In genomic region chr2:27489498-27490397, GRCh38 we compare ENCODE assay signal across 8 cellular contexts. TPM values are rescaled to one million over a fixed set of nuclear protein-coding genes. Genes with fewer than 3 reads are reported as not detected.
A peak's percentile ranks its signal among the peaks of the same experiment; 100 is the strongest.
DNase-seq lines count a peak whose midpoint lies in the region; ATAC-seq and TF ChIP-seq lines count a peak whose summit lies in the region.

Gene IFT172 (minus strand): TSS chr2:27489743. CDS start chr2:27489653, 90 bp downstream.

- H3K36me3 ChIP-seq in suprapubic skin: no peaks in the 10 kb centered on the region

- H3K27me3 ChIP-seq in suprapubic skin: no peaks in the 10 kb centered on the region

- H3K4me3 ChIP-seq in suprapubic skin: peak within 1 kb of the TSS; percentile 63

- peaks cover 3% of the 10 kb centered on the region for H3K36me3 Mint-ChIP-seq in activated naive CD8-positive, alpha-beta T cell

- H3K9me3 ChIP-seq in suprapubic skin: no peaks in the 10 kb centered on the region

- no peak for TF ChIP-seq POLR2A in suprapubic skin (IDR thresholded peaks at IDR 0.05)

- 11% methylated on average over 28 of the region's 43 CpGs for WGBS in suprapubic skin

- peak within 1 kb of the TSS; percentile 71 for H3K27ac Mint-ChIP-seq in activated naive CD8-positive, alpha-beta T cell

- H3K27me3 Mint-ChIP-seq in activated naive CD8-positive, alpha-beta T cell: peaks cover 5% of the 10 kb centered on the region

- TF ChIP-seq CTCF in GM10266 (IDR thresholded peaks at IDR 0.05; ENCODE audit: control insufficient read depth, insufficient read depth, low read depth, missing control alignments) (no peak), suprapubic skin (IDR thresholded peaks at IDR 0.05) (no peak)

- no peaks in the 10 kb centered on the region for H3K9me3 Mint-ChIP-seq in activated naive CD8-positive, alpha-beta T cell (ENCODE audit: low read depth)

- peaks cover 21% of the 10 kb centered on the region for H3K4me1 Mint-ChIP-seq in activated naive CD8-positive, alpha-beta T cell (ENCODE audit: low read depth)

- peak; percentile 94 for ATAC-seq in HG02623 (IDR thresholded peaks at IDR 0.05; ENCODE audit: unreplicated experiment)

- H3K27ac ChIP-seq in suprapubic skin: peak within 1 kb of the TSS; percentile 62

- H3K4me1 ChIP-seq in suprapubic skin: peaks cover 25% of the 10 kb centered on the region

- H3K4me3 Mint-ChIP-seq in activated naive CD8-positive, alpha-beta T cell: peak within 1 kb of the TSS; percentile 84

- DNase-seq in GM10266 (ENCODE audit: extremely low spot score) (peak; percentile 98), NCI-H1105 (lab: John Stamatoyannopoulos, UW) (peak; percentile 99), SKM-1 (lab: John Stamatoyannopoulos, UW; ENCODE audit: unreplicated experiment) (peak; percentile 80), glomerular visceral epithelial cell (ENCODE audit: extremely low spot score) (peak; percentile 97), occipital lobe (lab: John Stamatoyannopoulos, UW) (peak; percentile 94), suprapubic skin (ENCODE audit: low spot score in 2 of 2) (peak; percentile 100)

- no peak for TF ChIP-seq EP300 in suprapubic skin (IDR thresholded peaks at IDR 0.05)

RNA-seq across cellular contexts. Expression of gene IFT172, which starts in this region (rescaled TPM):
- total RNA-seq in occipital lobe: 28.5 TPM
- total RNA-seq in suprapubic skin: 10 to 100 TPM; 21.6 to 70.0 (median 27.4) TPM

Comparison
In these comparisons a context has a peak if more than half of its experiments do, and no peak if none do; other contexts are left out.
1. Peak in every context shown above with its lines: DNase-seq, ATAC-seq, H3K4me3 ChIP-seq and H3K27ac ChIP-seq.